21 cellular contexts compared by ENCODE assay signal in the genomic region with DNA sequence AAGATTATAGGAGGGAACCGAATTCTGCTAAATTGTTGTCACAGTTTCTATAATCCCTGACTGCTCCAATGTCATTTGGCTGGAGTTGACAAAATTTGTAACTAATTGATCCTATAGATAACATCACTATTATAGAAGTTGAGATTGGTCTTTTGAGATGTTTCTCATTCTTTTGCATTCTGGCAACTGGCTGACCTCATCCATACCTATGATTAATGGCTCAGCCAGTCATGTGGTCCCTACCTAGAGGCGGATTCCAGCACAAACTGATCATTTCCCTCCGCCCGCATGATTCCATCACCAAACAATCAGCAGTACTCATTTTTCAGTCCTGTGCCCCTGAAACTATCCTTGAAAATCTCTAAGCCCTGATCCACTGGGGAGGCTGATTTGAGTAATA. TPM values are rescaled to one million over a fixed set of nuclear protein-coding genes. Genes with fewer than 3 reads are reported as not detected.
DNase-seq lines count a peak whose midpoint lies in the region; ATAC-seq and TF ChIP-seq lines count a peak whose summit lies in the region.
"Had no signal": no experiment of that assay in that cellular context is flagged by ENCODE, and none has a peak within 500 bp of the region (broad histone marks: within the 10 kb centered on the region; RNA-seq: fewer than 3 reads in every experiment).

No MANE protein-coding gene starts in this region.

- no peaks in the 10 kb centered on the region; the same call in 1 of the 2 replicates for H3K27me3 Mint-ChIP-seq in HFFc6 (ENCODE audit: insufficient read depth)
- H3K27me3 Mint-ChIP-seq in activated T-cell treated with anti-CD3 and anti-CD28 coated beads, Interleukin-2, amount 50 U/mL, for 72 hours (ENCODE audit: low read depth), result peaks cover 8% of the 10 kb centered on the region
- H3K27me3 Mint-ChIP-seq: activated CD4-positive, alpha-beta T cell treated with anti-CD3 and anti-CD28 coated beads for 36 hours; type B pancreatic cell had no signal

- DNase-seq in HFFc6, result peak; percentile 91
- DNase-seq in amniotic epithelial cell (ENCODE audit: low read depth), result peak; percentile 17
- DNase-seq in fibroblast of villous mesenchyme (ENCODE audit: low read depth), result peak; percentile 37
- DNase-seq in DMS 273 treated with DMSO at 0.1 percent for 48 hours (lab: John Stamatoyannopoulos, UW), result no peak
- DNase-seq in activated T-cell treated with anti-CD3 and anti-CD28 coated beads, Interleukin-2, amount 50 U/mL, for 72 hours, result no peak
- DNase-seq: activated CD4-positive, alpha-beta T cell treated with anti-CD3 and anti-CD28 coated beads for 36 hours; activated naive CD8-positive, alpha-beta T cell treated with anti-CD3 and anti-CD28 coated beads, Interleukin-2, amount 10 ng/mL, durations not matched to agents 7 days and 5 days; activated T-cell treated with anti-CD3 and anti-CD28 coated beads for 4 hours; H9; NCI-H1694 treated with DMSO at 0.1 percent for 48 hours; NCI-H524; T-helper 17 cell had no signal

- H3K4me1 Mint-ChIP-seq in HFFc6 (ENCODE audit: low read depth), result peaks cover 86% of the 10 kb centered on the region
- H3K4me1 Mint-ChIP-seq in activated T-cell treated with anti-CD3 and anti-CD28 coated beads, Interleukin-2, amount 50 U/mL, for 72 hours (ENCODE audit: low read depth), result no peaks in the 10 kb centered on the region
- H3K4me1 Mint-ChIP-seq: activated CD4-positive, alpha-beta T cell treated with anti-CD3 and anti-CD28 coated beads for 36 hours; activated naive CD8-positive, alpha-beta T cell treated with anti-CD3 and anti-CD28 coated beads, Interleukin-2, amount 10 ng/mL, durations not matched to agents 7 days and 5 days; H9; neural crest cell; stimulated activated effector memory CD8-positive, alpha-beta T cell treated with anti-CD3 and anti-CD28 coated beads, Interleukin-12 subunit alpha, Interleukin-12 subunit beta, amount 100 ng/mL, for 72 hours; T-helper 17 cell had no signal

- H3K4me3 ChIP-seq in ACC112 (ENCODE audit: low read depth, low read length), result no peak overlapping the region
- no peak overlapping the region for H3K4me3 ChIP-seq in fibroblast of villous mesenchyme (ENCODE audit: low read depth, low read length)
- H3K4me3 ChIP-seq: A549, PC-9 had no signal

- H3K36me3 ChIP-seq in ACC112 (ENCODE audit: insufficient read depth, low read length), result no peaks in the 10 kb centered on the region

- no peaks in the 10 kb centered on the region for H3K9me3 Mint-ChIP-seq in HFFc6
- no peaks in the 10 kb centered on the region for H3K9me3 Mint-ChIP-seq in activated T-cell treated with anti-CD3 and anti-CD28 coated beads, Interleukin-2, amount 50 U/mL, for 72 hours
- H3K9me3 Mint-ChIP-seq: activated naive CD8-positive, alpha-beta T cell treated with anti-CD3 and anti-CD28 coated beads, Interleukin-2, amount 10 ng/mL, durations not matched to agents 7 days and 5 days; stimulated activated effector memory CD8-positive, alpha-beta T cell treated with anti-CD3 and anti-CD28 coated beads, Interleukin-12 subunit alpha, Interleukin-12 subunit beta, amount 100 ng/mL, for 72 hours had no signal

- ATAC-seq in activated T-cell treated with anti-CD3 and anti-CD28 coated beads, Interleukin-2, amount 50 U/mL, for 72 hours (replicated peaks in 1 of 2), result no peak
- ATAC-seq in GM18861 (IDR thresholded peaks at IDR 0.05; ENCODE audit: unreplicated experiment) (no peak), GM18519 (IDR thresholded peaks at IDR 0.05; ENCODE audit: low FRiP score, unreplicated experiment) (no peak)
- ATAC-seq: A549; activated CD4-positive, alpha-beta T cell treated with anti-CD3 and anti-CD28 coated beads for 36 hours; sciatic nerve; stimulated activated effector memory CD8-positive, alpha-beta T cell treated with anti-CD3 and anti-CD28 coated beads, Interleukin-12 subunit alpha, Interleukin-12 subunit beta, amount 100 ng/mL, for 72 hours; T-helper 17 cell had no signal

- H3K27me3 ChIP-seq in ACC112 (ENCODE audit: insufficient read depth, low read length), result no peaks in the 10 kb centered on the region

- H3K27ac Mint-ChIP-seq in HFFc6, result peak overlapping the region; percentile 91
- H3K27ac Mint-ChIP-seq in activated T-cell treated with anti-CD3 and anti-CD28 coated beads, Interleukin-2, amount 50 U/mL, for 72 hours, result no peak overlapping the region
- H3K27ac Mint-ChIP-seq: activated CD4-positive, alpha-beta T cell treated with anti-CD3 and anti-CD28 coated beads for 36 hours; activated naive CD8-positive, alpha-beta T cell treated with anti-CD3 and anti-CD28 coated beads, Interleukin-2, amount 10 ng/mL, durations not matched to agents 7 days and 5 days; H9; stimulated activated effector memory CD8-positive, alpha-beta T cell treated with anti-CD3 and anti-CD28 coated beads, Interleukin-12 subunit alpha, Interleukin-12 subunit beta, amount 100 ng/mL, for 72 hours; T-helper 17 cell; type B pancreatic cell had no signal

- TF ChIP-seq CTCF in HFFc6 (IDR thresholded peaks at IDR 0.05) (no peak), fibroblast of villous mesenchyme (IDR thresholded peaks at IDR 0.05; ENCODE audit: insufficient read depth, low read depth, low read length) (no peak)

- peak overlapping the region; percentile 84 for H3K27ac ChIP-seq in ACC112 (ENCODE audit: low read depth, low read length)
- H3K27ac ChIP-seq: A549, PC-9 had no signal

- H3K4me1 ChIP-seq in ACC112 (ENCODE audit: control insufficient read depth, insufficient read depth, low read length, unreplicated experiment), result peaks cover 13% of the 10 kb centered on the region
- H3K4me1 ChIP-seq: A549 had no signal

- no peaks in the 10 kb centered on the region for H3K79me2 ChIP-seq in ACC112 (ENCODE audit: control insufficient read depth, insufficient read depth, low read length, unreplicated experiment)

- H3K36me3 Mint-ChIP-seq in HFFc6 (ENCODE audit: low read depth), result peaks cover 32% of the 10 kb centered on the region
- H3K36me3 Mint-ChIP-seq in activated T-cell treated with anti-CD3 and anti-CD28 coated beads, Interleukin-2, amount 50 U/mL, for 72 hours (ENCODE audit: insufficient read depth in 2 of 2), result no peaks in the 10 kb centered on the region
- H3K36me3 Mint-ChIP-seq: activated naive CD8-positive, alpha-beta T cell treated with anti-CD3 and anti-CD28 coated beads, Interleukin-2, amount 10 ng/mL, durations not matched to agents 7 days and 5 days; stimulated activated effector memory CD8-positive, alpha-beta T cell treated with anti-CD3 and anti-CD28 coated beads, Interleukin-12 subunit alpha, Interleukin-12 subunit beta, amount 100 ng/mL, for 72 hours; type B pancreatic cell had no signal

- H3K4me3 Mint-ChIP-seq in HFFc6, result peak overlapping the region; percentile 65
- H3K4me3 Mint-ChIP-seq in activated T-cell treated with anti-CD3 and anti-CD28 coated beads, Interleukin-2, amount 50 U/mL, for 72 hours, result no peak overlapping the region
- H3K4me3 Mint-ChIP-seq: activated CD4-positive, alpha-beta T cell treated with anti-CD3 and anti-CD28 coated beads for 36 hours; activated naive CD8-positive, alpha-beta T cell treated with anti-CD3 and anti-CD28 coated beads, Interleukin-2, amount 10 ng/mL, durations not matched to agents 7 days and 5 days; H9; neural crest cell; stimulated activated effector memory CD8-positive, alpha-beta T cell treated with anti-CD3 and anti-CD28 coated beads, Interleukin-12 subunit alpha, Interleukin-12 subunit beta, amount 100 ng/mL, for 72 hours; T-helper 17 cell; type B pancreatic cell had no signal

- no peak overlapping the region for H2AFZ ChIP-seq in ACC112 (ENCODE audit: low read length, unreplicated experiment)
- H2AFZ ChIP-seq: PC-9 had no signal

RNA-seq across cellular contexts. Expression of a gene that starts 4.2 kb away (rescaled TPM):
- total RNA-seq in HFFc6 (2021; fragmentation: NEBNext Ultra II Directional; extraction: Animal tissue kit (Norgen Biotek cat#: 25700)), result 1 to 10 TPM; 1.7 to 4.0 (median 2.9) TPM
- total RNA-seq in fibroblast of villous mesenchyme, result 0.32 and 5.2 TPM in 2 replicates
- not detected for total RNA-seq in activated T-cell treated with anti-CD3 and anti-CD28 coated beads, Interleukin-2, amount 50 U/mL, for 72 hours
- total RNA-seq: activated CD4-positive, alpha-beta T cell treated with anti-CD3 and anti-CD28 coated beads for 36 hours; activated naive CD8-positive, alpha-beta T cell treated with anti-CD3 and anti-CD28 coated beads, Interleukin-2, amount 10 ng/mL, durations not matched to agents 7 days and 5 days; H9; neural crest cell; PC-9; sciatic nerve had no signal

RNA-seq across cellular contexts. Expression of a gene that starts 52.0 kb away (rescaled TPM):
- total RNA-seq in HFFc6 (2021; fragmentation: NEBNext Ultra II Directional; extraction: Animal tissue kit (Norgen Biotek cat#: 25700)), result under 1 TPM in 5 of 6 experiments, not detected in 1; 0.19 to 0.84 (median 0.47) TPM
- total RNA-seq in fibroblast of villous mesenchyme, result 0.43 TPM in 1 of 2 replicates, not detected in the other
- total RNA-seq in activated T-cell treated with anti-CD3 and anti-CD28 coated beads, Interleukin-2, amount 50 U/mL, for 72 hours, result not detected
- total RNA-seq: activated CD4-positive, alpha-beta T cell treated with anti-CD3 and anti-CD28 coated beads for 36 hours; activated naive CD8-positive, alpha-beta T cell treated with anti-CD3 and anti-CD28 coated beads, Interleukin-2, amount 10 ng/mL, durations not matched to agents 7 days and 5 days; H9; neural crest cell; PC-9; sciatic nerve had no signal

Comparison
In these comparisons a context has a peak if more than half of its experiments do, and no peak if none do; other contexts are left out.
1. DNase-seq: peak in HFFc6 (single experiment), amniotic epithelial cell (single experiment) and fibroblast of villous mesenchyme (single experiment); none in DMS 273 treated with DMSO at 0.1 percent for 48 hours (single experiment) and activated T-cell treated with anti-CD3 and anti-CD28 coated beads, Interleukin-2, amount 50 U/mL, for 72 hours (0 of 2).